24 cellular contexts compared by ENCODE assay signal in the genomic region with DNA sequence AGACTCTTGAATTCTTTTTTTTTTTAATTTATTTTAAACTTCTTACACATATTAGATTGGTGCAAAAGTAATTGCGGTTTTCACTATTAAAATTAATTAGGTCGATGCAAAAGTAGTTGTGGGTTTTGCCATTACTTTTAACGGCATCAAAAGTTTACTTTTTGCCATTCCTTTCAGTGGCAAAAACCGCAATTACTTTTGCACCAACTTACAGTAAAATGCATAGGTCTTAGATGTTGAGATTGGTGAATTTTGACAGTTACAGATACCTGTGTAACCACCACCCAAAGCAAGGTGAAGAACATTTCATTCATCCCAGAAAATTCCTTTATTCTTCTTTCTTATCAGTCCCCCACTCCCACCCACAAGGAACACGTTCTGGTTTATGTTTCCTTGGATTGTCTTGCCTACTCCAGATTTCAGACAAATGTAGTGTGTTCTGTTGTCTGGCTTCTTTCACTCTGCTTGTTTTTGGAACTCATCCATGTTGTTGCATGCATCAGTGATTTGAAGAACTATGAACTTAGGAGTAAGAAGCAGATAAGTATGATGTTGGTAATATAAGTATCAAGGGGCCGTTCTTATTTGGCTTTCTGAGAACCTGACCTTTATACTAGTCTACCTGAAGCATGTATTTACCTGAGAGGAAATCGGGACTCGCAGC.
DNase-seq lines count a peak whose midpoint lies in the region; ATAC-seq, FAIRE-seq and TF ChIP-seq lines count a peak whose summit lies in the region.
"Had no signal": no experiment of that assay in that cellular context is flagged by ENCODE, and none has a peak within 500 bp of the region (broad histone marks: within the 10 kb centered on the region; RNA-seq: fewer than 3 reads in every experiment).

No MANE protein-coding gene starts in this region.

- no peak overlapping the region for H3K27ac ChIP-seq in K562 (ENCODE audit: extremely low read depth, low read depth, low read length)
- H3K27ac ChIP-seq: A549; BLaER1 treated with 17β-estradiol and CSF1 and Interleukin-3, amounts not matched to agents 10 nM and 100 nM; HL-60; Peyer's patch; SK-N-MC had no signal

- H3K4me2 ChIP-seq in K562 (ENCODE audit: insufficient read depth, low read length) = no peak overlapping the region
- H3K4me2 ChIP-seq: A549 had no signal

- POLR2A ChIA-PET in K562 (lab: Yijun Ruan, JAX) = no interaction called here

- no peak for TF ChIP-seq EP300 in K562 (IDR thresholded peaks at IDR 0.05; ENCODE audit: low read length)

- WGBS in K562 (ENCODE audit: insufficient coverage, low coverage, missing lambda C conversion rate) = 2% methylated on average over 8 of the region's 8 CpGs

- in situ Hi-C loops in K562 (cut with MboI) = no loop called here

- H3K9me3 ChIP-seq in K562 (replicated peaks; ENCODE audit: control insufficient read depth, insufficient read depth, low read depth, low read length) = no peaks in the 10 kb centered on the region
- H3K9me3 ChIP-seq: A549; BLaER1 treated with 17β-estradiol and CSF1 and Interleukin-3, amounts not matched to agents 10 nM and 100 nM; Peyer's patch had no signal

- FAIRE-seq in RCC 7860 (lab: Jason Lieb, UNC) (no peak), K562 (lab: Jason Lieb, UNC) (peak; percentile 48), urothelium cell line (lab: Jason Lieb, UNC) (no peak)
- FAIRE-seq: A549 had no signal

- no peak overlapping the region for H3K9ac ChIP-seq in K562 (ENCODE audit: insufficient read depth in 1 of 2, low read depth in 2 of 2, low read length in 2 of 2)
- H3K9ac ChIP-seq: BLaER1 treated with 17β-estradiol and CSF1 and Interleukin-3, amounts not matched to agents 10 nM and 100 nM had no signal

- TF ChIP-seq POLR2A in K562 (conservative IDR thresholded peaks at IDR 0.05) = no peak

- H2AFZ ChIP-seq in K562 (ENCODE audit: low read depth, low read length) = no peak overlapping the region

- no peaks in the 10 kb centered on the region for H3K36me3 ChIP-seq in K562 (ENCODE audit: control insufficient read depth, insufficient read depth, low read length)
- H3K36me3 ChIP-seq: BLaER1 treated with 17β-estradiol and CSF1 and Interleukin-3, amounts not matched to agents 10 nM and 100 nM; Peyer's patch had no signal

- ATAC-seq in K562 = no peak
- ATAC-seq: A549; CD8-positive, alpha-beta T cell had no signal

- no peak overlapping the region for H3K4me3 ChIP-seq in K562
- H3K4me3 ChIP-seq: A549; BLaER1 treated with 17β-estradiol and CSF1 and Interleukin-3, amounts not matched to agents 10 nM and 100 nM; Peyer's patch; SK-N-MC had no signal

- TF ChIP-seq RAD21 in K562 (CRISPR knock-in tag; conservative IDR thresholded peaks at IDR 0.05 in 1 of 2, IDR thresholded peaks at IDR 0.05 in 1 of 2) = no peak

- H4K20me1 ChIP-seq in K562 (replicated peaks; ENCODE audit: control insufficient read depth, insufficient read depth, low read length) = no peaks in the 10 kb centered on the region
- H4K20me1 ChIP-seq: BLaER1 treated with 17β-estradiol and CSF1 and Interleukin-3, amounts not matched to agents 10 nM and 100 nM had no signal

- no peaks in the 10 kb centered on the region for H3K4me1 ChIP-seq in K562 (replicated peaks in 1 of 2; ENCODE audit: control insufficient read depth in 2 of 2, insufficient read depth in 2 of 2, low read length in 2 of 2)

- H3K79me2 ChIP-seq in K562 (ENCODE audit: control insufficient read depth, insufficient read depth, low read length) = no peaks in the 10 kb centered on the region

- no peaks in the 10 kb centered on the region for H3K9me1 ChIP-seq in K562 (ENCODE audit: control insufficient read depth, insufficient read depth, low read length)

- CTCF ChIA-PET in K562 (lab: Yijun Ruan, JAX; ENCODE audit: low intra/inter-chr PET ratio) = no interaction called here

- peaks cover 6 to 20% of the 10 kb centered on the region in 2 experiments; a peak in 3 of 5 replicates for H3K27me3 ChIP-seq in K562 (ENCODE audit: control insufficient read depth in 2 of 2, insufficient read depth in 2 of 2, low read length in 2 of 2)
- H3K27me3 ChIP-seq: BLaER1 treated with 17β-estradiol and CSF1 and Interleukin-3, amounts not matched to agents 10 nM and 100 nM; Peyer's patch had no signal

- peak; percentile 9 for DNase-seq in DMS79 (lab: John Stamatoyannopoulos, UW)
- DNase-seq in RCC 7860 (ENCODE audit: low spot score) = peak; percentile 8
- DNase-seq in K562 (ENCODE audit: extremely low read depth in 1 of 4, low spot score in 3 of 4) = no peak
- DNase-seq in kidney glomerular epithelial cell (lab: John Stamatoyannopoulos, UW) = peak; percentile 15
- no peak for DNase-seq in activated CD4-positive, CD25-positive, alpha-beta regulatory T cell (lab: John Stamatoyannopoulos, UW)
- DNase-seq in urothelium cell line (ENCODE audit: low spot score) = no peak
- DNase-seq in COLO829 (ENCODE audit: low spot score) = no peak
- no peak for DNase-seq in SKM-1 treated with dmso at 0.1 percent for 144 hours (lab: John Stamatoyannopoulos, UW; ENCODE audit: unreplicated experiment)
- DNase-seq: CD8-positive, alpha-beta T cell; DND-41; H7; MM.1S; NCI-H1092; NCI-H1436 treated with DMSO at 0.1 percent for 48 hours; NCI-H2029; NCI-H2171 treated with DMSO at 0.1 percent for 48 hours; NCI-H446 treated with DMSO at 0.1 percent for 48 hours; NK-92 treated with Interleukin-12 subunit alpha and Interleukin-12 subunit beta, amount 100 ng/mL, for 24 hours; Peyer's patch; Right ventricle myocardium superior had no signal

- no TSS peak for BruUV-seq in K562 (replicated peaks; lab: Mats Ljungman, UMichigan)

- intact Hi-C loops in K562 (cut with micrococcal nuclease) = no loop called here

- TF ChIP-seq CTCF in K562 (IDR thresholded peaks at IDR 0.05 in 2 of 3, conservative IDR thresholded peaks at IDR 0.05 in 1 of 3; ENCODE audit: insufficient read depth in 2 of 3, low read depth in 1 of 3, low read length in 3 of 3) = no peak

TF ChIP-seq in K562, 482 proteins besides CTCF, POLR2A, EP300 and RAD21:
- TF ChIP-seq PRMT5 (CRISPR knock-in tag; IDR thresholded peaks at IDR 0.05) = no peak
- no peak for TF ChIP-seq TOE1 (IDR thresholded peaks at IDR 0.05; ENCODE audit: borderline replicate concordance)
- no peak for TF ChIP-seq TOE1 (CRISPR knock-in tag; IDR thresholded peaks at IDR 0.05; ENCODE audit: borderline replicate concordance, low read depth)
- TF ChIP-seq, protein P1, sequence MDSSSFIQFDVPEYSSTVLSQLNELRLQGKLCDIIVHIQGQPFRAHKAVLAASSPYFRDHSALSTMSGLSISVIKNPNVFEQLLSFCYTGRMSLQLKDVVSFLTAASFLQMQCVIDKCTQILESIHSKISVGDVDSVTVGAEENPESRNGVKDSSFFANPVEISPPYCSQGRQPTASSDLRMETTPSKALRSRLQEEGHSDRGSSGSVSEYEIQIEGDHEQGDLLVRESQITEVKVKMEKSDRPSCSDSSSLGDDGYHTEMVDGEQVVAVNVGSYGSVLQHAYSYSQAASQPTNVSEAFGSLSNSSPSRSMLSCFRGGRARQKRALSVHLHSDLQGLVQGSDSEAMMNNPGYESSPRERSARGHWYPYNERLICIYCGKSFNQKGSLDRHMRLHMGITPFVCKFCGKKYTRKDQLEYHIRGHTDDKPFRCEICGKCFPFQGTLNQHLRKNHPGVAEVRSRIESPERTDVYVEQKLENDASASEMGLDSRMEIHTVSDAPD (CRISPR knock-in tag; IDR thresholded peaks at IDR 0.05) = no peak
- no peak for TF ChIP-seq MCM3 (IDR thresholded peaks at IDR 0.05)
- TF ChIP-seq SLC30A9 (CRISPR knock-in tag; IDR thresholded peaks at IDR 0.05) = no peak
- no peak for TF ChIP-seq GTF3C2 (IDR thresholded peaks at IDR 0.05; ENCODE audit: borderline replicate concordance, extremely low read depth, insufficient read length)
- TF ChIP-seq ZFP36 (IDR thresholded peaks at IDR 0.05; ENCODE audit: low read depth, low read length, partially characterized antibody) = no peak
- no peak for TF ChIP-seq ZNF121 (CRISPR knock-in tag; conservative IDR thresholded peaks at IDR 0.05)
- no peak for TF ChIP-seq SAFB (IDR thresholded peaks at IDR 0.05; ENCODE audit: borderline replicate concordance, low read depth, low read length)
- TF ChIP-seq ATF7 (IDR thresholded peaks at IDR 0.05) = no peak
- TF ChIP-seq ZBTB17 (CRISPR knock-in tag; IDR thresholded peaks at IDR 0.05) = no peak

Comparison
In these comparisons a context has a peak if more than half of its experiments do, and no peak if none do; other contexts are left out.
1. DNase-seq: peak in DMS79 (single experiment), RCC 7860 (single experiment) and kidney glomerular epithelial cell (single experiment); none in K562 (0 of 4), activated CD4-positive, CD25-positive, alpha-beta regulatory T cell (0 of 4), urothelium cell line (single experiment), COLO829 (single experiment) and SKM-1 treated with dmso at 0.1 percent for 144 hours (single experiment).